In genomic region chr7:132318338-132319318, GRCh38 we compare ENCODE assay signal across 1 cellular context.
TF ChIP-seq lines count a peak whose summit lies in the region.

No MANE protein-coding gene starts in this region.

TF ChIP-seq in SK-N-SH, 30 proteins besides CTCF, POLR2A, EP300 and RAD21 (continued from another document):
- TF ChIP-seq REST (IDR thresholded peaks at IDR 0.05; ENCODE audit: low read depth, low read length) (no peak), MXI1 (IDR thresholded peaks at IDR 0.05; ENCODE audit: low read depth, low read length) (peak; percentile 72), YY1 (IDR thresholded peaks at IDR 0.05; ENCODE audit: low read depth) (no peak), MEF2A (IDR thresholded peaks at IDR 0.05; ENCODE audit: borderline replicate concordance, low read depth) (no peak)
